Comparison of ENCODE assay signal across 11 cellular contexts in the genomic region with DNA sequence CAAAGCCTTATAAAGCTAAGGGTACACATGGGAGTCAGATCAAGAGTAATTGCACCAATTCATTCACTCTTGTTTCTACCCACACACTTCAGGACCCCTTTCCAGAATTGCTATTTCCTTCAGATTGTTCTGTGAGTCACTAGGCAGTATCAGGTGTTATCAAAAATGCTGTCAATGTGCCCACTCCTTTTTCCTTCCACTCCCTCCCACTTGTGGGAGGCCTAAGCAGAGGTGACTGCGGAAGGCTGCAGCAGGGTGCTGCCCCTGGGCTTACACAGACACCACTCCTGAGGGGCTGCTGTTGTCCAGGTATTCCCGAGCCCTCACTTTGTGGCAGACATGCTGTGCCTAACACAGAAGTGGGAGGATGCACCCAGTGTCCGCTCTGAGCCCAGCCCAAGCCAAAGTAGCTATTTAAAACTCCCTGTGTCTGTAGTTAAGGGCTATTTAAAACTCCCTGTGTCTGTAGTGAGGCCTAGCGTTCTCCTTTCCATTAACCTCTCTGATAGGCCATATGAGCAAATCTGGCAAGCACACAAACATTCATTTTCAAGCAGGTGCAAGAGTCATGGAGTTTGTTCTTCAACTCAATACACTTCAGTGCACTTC.
A peak's percentile ranks its signal among the peaks of the same experiment; 100 is the strongest.
DNase-seq lines count a peak whose midpoint lies in the region; ATAC-seq, FAIRE-seq and TF ChIP-seq lines count a peak whose summit lies in the region.
"Had no signal": no experiment of that assay in that cellular context is flagged by ENCODE, and none has a peak within 500 bp of the region (broad histone marks: within the 10 kb centered on the region; RNA-seq: fewer than 3 reads in every experiment).

No MANE protein-coding gene starts in this region.

- H3K27ac Mint-ChIP-seq in activated naive CD8-positive, alpha-beta T cell: peak overlapping the region; percentile 82
- H3K27ac Mint-ChIP-seq: CD4-positive, alpha-beta T cell had no signal

- intact Hi-C loops in pancreas (cut with DNase I): no loop called here

- H3K4me3 Mint-ChIP-seq in activated naive CD8-positive, alpha-beta T cell: no peak overlapping the region
- H3K4me3 Mint-ChIP-seq: CD4-positive, alpha-beta T cell; naive B cell had no signal

- H3K36me3 ChIP-seq in BLaER1 (no peaks in the 10 kb centered on the region), pancreas (no peaks in the 10 kb centered on the region)

- no peak overlapping the region for H3K4me3 ChIP-seq in BLaER1
- no peak overlapping the region for H3K4me3 ChIP-seq in pancreas

- H3K9me3 ChIP-seq in BLaER1 (no peaks in the 10 kb centered on the region), pancreas (no peaks in the 10 kb centered on the region)

- H3K4me2 ChIP-seq in BLaER1: peak overlapping the region; percentile 18

- H3K27ac ChIP-seq in BLaER1 (no peak overlapping the region), pancreas (no peak overlapping the region)

- H4K20me1 ChIP-seq in BLaER1: no peaks in the 10 kb centered on the region

- no peaks in the 10 kb centered on the region for H3K36me3 Mint-ChIP-seq in activated naive CD8-positive, alpha-beta T cell
- H3K36me3 Mint-ChIP-seq: naive B cell had no signal

- H3K27me3 Mint-ChIP-seq in activated naive CD8-positive, alpha-beta T cell: no peaks in the 10 kb centered on the region
- H3K27me3 Mint-ChIP-seq: CD4-positive, alpha-beta T cell had no signal

- WGBS in pancreas, 2 donors: 56 to 65% methylated on average over 4 of the region's 4 CpGs

- no peak for TF ChIP-seq CTCF in pancreas (IDR thresholded peaks at IDR 0.05)

- H3K9me3 Mint-ChIP-seq in activated naive CD8-positive, alpha-beta T cell (ENCODE audit: low read depth): no peaks in the 10 kb centered on the region
- H3K9me3 Mint-ChIP-seq: CD4-positive, alpha-beta T cell; naive B cell had no signal

- ATAC-seq in pancreas (peak; percentile 21 to 69 (median 54)), HG02678 (IDR thresholded peaks at IDR 0.05; ENCODE audit: unreplicated experiment) (no peak), GM18858 (IDR thresholded peaks at IDR 0.05; ENCODE audit: unreplicated experiment) (no peak), HG02885 (IDR thresholded peaks at IDR 0.05; ENCODE audit: poor library complexity, unreplicated experiment) (no peak)

- FAIRE-seq in pancreas (lab: Jason Lieb, UNC): no peak

- H3K9ac ChIP-seq in BLaER1: no peak overlapping the region

- DNase-seq in NCI-H2196 treated with DMSO at 0.1 percent for 48 hours (lab: John Stamatoyannopoulos, UW; ENCODE audit: unreplicated experiment) (peak; percentile 36), pancreas (no peak), OCI-M2 (lab: John Stamatoyannopoulos, UW; ENCODE audit: unreplicated experiment) (no peak)
- DNase-seq: CD4-positive, alpha-beta T cell; dermis blood vessel endothelial cell; naive B cell had no signal

- peaks cover 38% of the 10 kb centered on the region for H3K4me1 Mint-ChIP-seq in activated naive CD8-positive, alpha-beta T cell (ENCODE audit: low read depth)

- peaks cover 34% of the 10 kb centered on the region for H3K4me1 ChIP-seq in BLaER1
- peaks cover 10 to 21% (median 20%) of the 10 kb centered on the region in 3 donors for H3K4me1 ChIP-seq in pancreas

- no peaks in the 10 kb centered on the region for H3K27me3 ChIP-seq in BLaER1
- no peaks in the 10 kb centered on the region for H3K27me3 ChIP-seq in pancreas

Comparison
In these comparisons a context has a peak if more than half of its experiments do, and no peak if none do; other contexts are left out.
1. ATAC-seq: peak in pancreas (4 of 4); none in HG02678 (single experiment), GM18858 (single experiment) and HG02885 (single experiment).